In genomic region chr14:79608426-79608825, GRCh38 we compare ENCODE assay signal across 29 cellular contexts.
DNase-seq lines count a peak whose midpoint lies in the region; ATAC-seq, FAIRE-seq and TF ChIP-seq lines count a peak whose summit lies in the region.
"Had no signal": no experiment of that assay in that cellular context is flagged by ENCODE, and none has a peak within 500 bp of the region (broad histone marks: within the 10 kb centered on the region; RNA-seq: fewer than 3 reads in every experiment).

No MANE protein-coding gene starts in this region.

- intact Hi-C loops in left colon (cut with DNase I, micrococcal nuclease): no loop called here

- peak; percentile 16 for DNase-seq in NCI-H2171 treated with DMSO at 0.1 percent for 48 hours (lab: John Stamatoyannopoulos, UW)
- no peak for DNase-seq in NCI-H2171 (lab: John Stamatoyannopoulos, UW)
- DNase-seq in bronchial epithelial cell (ENCODE audit: low read depth): peak; percentile 15
- peak in 1 of 2 donors; percentile 37 for DNase-seq in foreskin keratinocyte
- DNase-seq in left colon: no peak
- no peak for DNase-seq in NCI-H1092 treated with DMSO at 0.1 percent for 48 hours (lab: John Stamatoyannopoulos, UW)
- no peak for DNase-seq in mesenchymal stem cell
- DNase-seq: 8988T; ACHN; BE2C; CD8-positive, alpha-beta memory T cell; DMS153; DND-41; GOT3; HFFc6; Kasumi-1; NCI-H1417; NCI-H187; NCI-H2081 treated with DMSO at 0.1 percent for 48 hours; NCI-H526; PC-9; SJCRH30 had no signal

- H3K4ac ChIP-seq in mesenchymal stem cell (ENCODE audit: low read depth in 1 of 2, low read length in 2 of 2): no peak overlapping the region

- WGBS in mesenchymal stem cell: 78% methylated on average over 1 of the region's 3 CpGs

- H3K27ac ChIP-seq in foreskin keratinocyte: no peak overlapping the region
- no peak overlapping the region for H3K27ac ChIP-seq in mesenchymal stem cell (ENCODE audit: low read length, poor library complexity, severe bottlenecking)
- H3K27ac ChIP-seq: PC-9, SJCRH30 had no signal

- H3K18ac ChIP-seq in mesenchymal stem cell (ENCODE audit: low read depth in 1 of 2, low read length in 2 of 2): no peak overlapping the region

- no peak overlapping the region for H3K23ac ChIP-seq in mesenchymal stem cell (ENCODE audit: low read length in 2 of 2)

- H3K27me3 ChIP-seq in bronchial epithelial cell (ENCODE audit: control insufficient read depth, insufficient read depth, low read length): no peaks in the 10 kb centered on the region
- no peaks in the 10 kb centered on the region for H3K27me3 ChIP-seq in foreskin keratinocyte
- no peaks in the 10 kb centered on the region for H3K27me3 ChIP-seq in mesenchymal stem cell (ENCODE audit: control insufficient read depth in 1 of 2, insufficient read depth in 1 of 2, low read length in 2 of 2)
- H3K27me3 ChIP-seq: BE2C, SJCRH30 had no signal

- no peak overlapping the region for H3K4me2 ChIP-seq in mesenchymal stem cell (ENCODE audit: low read length, poor library complexity, severe bottlenecking)
- H3K4me2 ChIP-seq: PC-9 had no signal

- TF ChIP-seq CTCF in bronchial epithelial cell (IDR thresholded peaks at IDR 0.05; ENCODE audit: insufficient read depth, low read length, severe bottlenecking) (no peak), foreskin keratinocyte (conservative IDR thresholded peaks at IDR 0.05) (no peak)

- H3K14ac ChIP-seq in mesenchymal stem cell (ENCODE audit: low read length in 2 of 2): no peak overlapping the region

- no peak for FAIRE-seq in bronchial epithelial cell (lab: Jason Lieb, UNC)
- FAIRE-seq: GM18507, HTR-8/SVneo, K562 had no signal

- H2BK120ac ChIP-seq in mesenchymal stem cell (ENCODE audit: low read depth, low read length): no peak overlapping the region

- H2AK5ac ChIP-seq in mesenchymal stem cell (ENCODE audit: low read length, severe bottlenecking): no peak overlapping the region

- H3K79me1 ChIP-seq in mesenchymal stem cell (replicated peaks; ENCODE audit: low read length, poor library complexity, severe bottlenecking): no peaks in the 10 kb centered on the region

- H2BK5ac ChIP-seq in mesenchymal stem cell (ENCODE audit: low read depth, low read length, poor library complexity, severe bottlenecking): no peak overlapping the region

- no peak overlapping the region for H3K9ac ChIP-seq in mesenchymal stem cell (ENCODE audit: low read length)

- no peaks in the 10 kb centered on the region for H3K36me3 ChIP-seq in bronchial epithelial cell (ENCODE audit: control insufficient read depth, insufficient read depth, low read length)
- H3K36me3 ChIP-seq in mesenchymal stem cell (ENCODE audit: control insufficient read depth in 1 of 2, insufficient read depth in 2 of 2, low read depth in 1 of 2, low read length in 2 of 2): no peaks in the 10 kb centered on the region
- H3K36me3 ChIP-seq: BE2C, HAP-1, SJCRH30 had no signal

- H4K8ac ChIP-seq in mesenchymal stem cell (ENCODE audit: low read length): no peak overlapping the region

- no peak overlapping the region for H2BK15ac ChIP-seq in mesenchymal stem cell (ENCODE audit: low read depth, poor library complexity, severe bottlenecking)

- H3K9me3 ChIP-seq in mesenchymal stem cell (ENCODE audit: control insufficient read depth, low read length): no peaks in the 10 kb centered on the region
- H3K9me3 ChIP-seq: HAP-1, SJCRH30 had no signal

- no peak overlapping the region for H3K4me3 ChIP-seq in bronchial epithelial cell (ENCODE audit: low read depth, low read length)
- H3K4me3 ChIP-seq in mesenchymal stem cell (ENCODE audit: insufficient read depth in 1 of 2, low read depth in 1 of 2, low read length in 2 of 2): no peak overlapping the region
- H3K4me3 ChIP-seq: HAP-1, K562, PC-9, SJCRH30 had no signal

- no peak overlapping the region for H4K91ac ChIP-seq in mesenchymal stem cell (ENCODE audit: low read length)

- ATAC-seq in foreskin keratinocyte (peak; percentile 62), left colon (no peak), HG03354 (IDR thresholded peaks at IDR 0.05; ENCODE audit: poor library complexity, severe bottlenecking, unreplicated experiment) (no peak)
- ATAC-seq: K562, Right ventricle myocardium inferior, SK-N-SH treated with all-trans-retinoic acid at 6 μM for 48 hours had no signal

- H3K4me1 ChIP-seq in foreskin keratinocyte (no peaks in the 10 kb centered on the region), mesenchymal stem cell (ENCODE audit: control insufficient read depth, insufficient read depth, low read depth, low read length) (no peaks in the 10 kb centered on the region)
- H3K4me1 ChIP-seq: BE2C, HAP-1, SJCRH30 had no signal

- H2AFZ ChIP-seq in mesenchymal stem cell (ENCODE audit: low read depth, low read length): no peak overlapping the region
- H2AFZ ChIP-seq: PC-9 had no signal

- no peak overlapping the region for H2BK12ac ChIP-seq in mesenchymal stem cell (ENCODE audit: low read length in 2 of 2)

Comparison
In these comparisons a context has a peak if more than half of its experiments do, and no peak if none do; other contexts are left out.
1. DNase-seq: peak in NCI-H2171 treated with DMSO at 0.1 percent for 48 hours (single experiment) and bronchial epithelial cell (single experiment); none in NCI-H2171 (single experiment), left colon (0 of 2), NCI-H1092 treated with DMSO at 0.1 percent for 48 hours (single experiment) and mesenchymal stem cell (single experiment).